ENCODE assay signal across 11 cellular contexts in the genomic region with DNA sequence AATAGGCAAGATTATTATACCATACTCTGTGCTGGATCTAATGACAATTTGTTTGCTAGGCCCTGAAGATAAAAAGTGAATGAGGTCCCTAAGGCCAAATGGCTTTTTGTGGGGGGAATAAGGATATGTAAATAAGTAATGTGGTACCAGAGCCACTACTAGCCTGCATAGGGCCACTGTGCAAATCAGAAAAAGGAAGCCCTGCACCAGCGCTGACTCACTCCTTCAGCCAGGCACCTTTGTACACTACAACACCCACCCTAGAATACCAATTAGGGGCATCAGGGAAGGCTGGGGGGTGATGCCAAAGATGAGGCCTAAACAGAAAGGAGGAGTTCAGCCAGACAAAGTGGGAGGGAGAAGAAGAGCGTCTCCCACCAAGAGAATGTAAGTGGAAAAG.
A peak's percentile ranks its signal among the peaks of the same experiment; 100 is the strongest.
DNase-seq lines count a peak whose midpoint lies in the region; ATAC-seq and TF ChIP-seq lines count a peak whose summit lies in the region.
"Had no signal": no experiment of that assay in that cellular context is flagged by ENCODE, and none has a peak within 500 bp of the region (broad histone marks: within the 10 kb centered on the region; RNA-seq: fewer than 3 reads in every experiment).

No MANE protein-coding gene starts in this region.

- H3K4me1 ChIP-seq in CD8-positive, alpha-beta T cell (ENCODE audit: insufficient read depth, low read length), result peaks cover 39% of the 10 kb centered on the region

- H3K27me3 Mint-ChIP-seq in activated naive CD8-positive, alpha-beta T cell, result no peaks in the 10 kb centered on the region
- no peaks in the 10 kb centered on the region for H3K27me3 Mint-ChIP-seq in activated naive CD8-positive, alpha-beta T cell treated with anti-CD3 and anti-CD28 coated beads for 36 hours
- H3K27me3 Mint-ChIP-seq in CD8-positive, alpha-beta T cell (ENCODE audit: low read depth), result no peaks in the 10 kb centered on the region

- peaks cover 33% of the 10 kb centered on the region for H3F3A ChIP-seq in SU-DHL-6 (ENCODE audit: insufficient read depth)

- H3K4me1 Mint-ChIP-seq in activated naive CD8-positive, alpha-beta T cell (ENCODE audit: low read depth), result peaks cover 69% of the 10 kb centered on the region
- H3K4me1 Mint-ChIP-seq in activated naive CD8-positive, alpha-beta T cell treated with anti-CD3 and anti-CD28 coated beads for 36 hours, result peaks cover 52% of the 10 kb centered on the region
- H3K4me1 Mint-ChIP-seq in CD8-positive, alpha-beta T cell (ENCODE audit: low read depth), result peaks cover 65% of the 10 kb centered on the region

- H3K36me3 ChIP-seq in SU-DHL-6 (ENCODE audit: low read length), result no peaks in the 10 kb centered on the region
- no peaks in the 10 kb centered on the region for H3K36me3 ChIP-seq in CD8-positive, alpha-beta T cell (ENCODE audit: insufficient read depth, low read length)
- H3K36me3 ChIP-seq: BE2C had no signal

- H3K4me2 ChIP-seq in SU-DHL-6 (ENCODE audit: low read depth, low read length, poor library complexity, severe bottlenecking), result peak overlapping the region; percentile 27

- peak overlapping the region; percentile 28 for H3K4me3 Mint-ChIP-seq in activated naive CD8-positive, alpha-beta T cell
- H3K4me3 Mint-ChIP-seq in activated naive CD8-positive, alpha-beta T cell treated with anti-CD3 and anti-CD28 coated beads for 36 hours, result no peak overlapping the region
- no peak overlapping the region for H3K4me3 Mint-ChIP-seq in CD8-positive, alpha-beta T cell

- H3K9me2 ChIP-seq in SU-DHL-6 (replicated peaks; ENCODE audit: insufficient read depth, low read length), result no peaks in the 10 kb centered on the region

- CTCF ChIA-PET in CD8-positive, alpha-beta T cell (lab: Charles Lee), result no interaction called here

- no peak overlapping the region for H3K9ac ChIP-seq in SU-DHL-6 (ENCODE audit: low read length)

- TF ChIP-seq CTCF in SU-DHL-6 (IDR thresholded peaks at IDR 0.05; ENCODE audit: insufficient read depth, low read length, poor library complexity, severe bottlenecking), result no peak
- TF ChIP-seq CTCF in CD8-positive, alpha-beta T cell (IDR thresholded peaks at IDR 0.05), result no peak

- intact Hi-C loops in CD8-positive, alpha-beta T cell (cut with DNase I, micrococcal nuclease), result loop anchor here (5.0 to 10.0 kb wide), 7 partner anchors 43 to 433 kb away; a partner anchor contains a TSS

- no peak overlapping the region for H3K4me3 ChIP-seq in SU-DHL-6 (ENCODE audit: insufficient read depth, low read length, poor library complexity, severe bottlenecking)
- H3K4me3 ChIP-seq in CD8-positive, alpha-beta T cell (ENCODE audit: low read depth, low read length), result no peak overlapping the region

- H4K20me1 ChIP-seq in SU-DHL-6 (ENCODE audit: low read depth, low read length), result no peaks in the 10 kb centered on the region

- H2AFZ ChIP-seq in SU-DHL-6 (ENCODE audit: low read depth, low read length, severe bottlenecking), result no peak overlapping the region

- peak overlapping the region; percentile 13 for H3K27ac Mint-ChIP-seq in activated naive CD8-positive, alpha-beta T cell
- H3K27ac Mint-ChIP-seq in activated naive CD8-positive, alpha-beta T cell treated with anti-CD3 and anti-CD28 coated beads for 36 hours, result no peak overlapping the region
- H3K27ac Mint-ChIP-seq in CD8-positive, alpha-beta T cell, result no peak overlapping the region

- ATAC-seq in GM21717 (IDR thresholded peaks at IDR 0.05; ENCODE audit: unreplicated experiment), result peak; percentile 44
- peak; percentile 68 for ATAC-seq in stimulated activated naive CD8-positive, alpha-beta T cell treated with anti-CD3 and anti-CD28 coated beads, Interleukin-15, Interleukin-2, amounts not matched to agents 100 U/mL and 50 U/mL, for 24 hours
- no peak for ATAC-seq in CD8-positive, alpha-beta T cell
- no peak for ATAC-seq in HG03521 (IDR thresholded peaks at IDR 0.05; ENCODE audit: unreplicated experiment)
- ATAC-seq in left lobe of liver, result no peak

- no peak for DNase-seq in activated naive CD8-positive, alpha-beta T cell treated with anti-CD3 and anti-CD28 coated beads for 36 hours
- peak; percentile 17 for DNase-seq in stimulated activated naive CD8-positive, alpha-beta T cell treated with anti-CD3 and anti-CD28 coated beads, Interleukin-15, Interleukin-2, amounts not matched to agents 100 U/mL and 50 U/mL, for 24 hours
- no peak for DNase-seq in CD8-positive, alpha-beta T cell
- no peak for DNase-seq in left lobe of liver (ENCODE audit: low spot score)
- DNase-seq: BE2C; NCI-H510A treated with DMSO at 0.1 percent for 48 hours; stimulated activated CD4-positive, alpha-beta T cell treated with anti-CD3 and anti-CD28 coated beads, Interleukin-15, amount 100 ng/mL, for 24 hours had no signal

- peak overlapping the region; percentile 78 for H3K27ac ChIP-seq in SU-DHL-6 (ENCODE audit: low read depth, low read length)
- no peak overlapping the region for H3K27ac ChIP-seq in CD8-positive, alpha-beta T cell (ENCODE audit: low read depth, low read length)

- POLR2A ChIA-PET in CD8-positive, alpha-beta T cell (lab: Charles Lee), result no interaction called here

- H3K9me3 Mint-ChIP-seq in activated naive CD8-positive, alpha-beta T cell (ENCODE audit: low read depth), result no peaks in the 10 kb centered on the region
- H3K9me3 Mint-ChIP-seq in activated naive CD8-positive, alpha-beta T cell treated with anti-CD3 and anti-CD28 coated beads for 36 hours, result no peaks in the 10 kb centered on the region
- no peaks in the 10 kb centered on the region for H3K9me3 Mint-ChIP-seq in CD8-positive, alpha-beta T cell

- H3K79me2 ChIP-seq in SU-DHL-6 (ENCODE audit: insufficient read depth, low read length), result peaks cover 5% of the 10 kb centered on the region; the same call in 1 of the 2 replicates

- H3K9me3 ChIP-seq in SU-DHL-6 (ENCODE audit: insufficient read depth, low read length), result no peaks in the 10 kb centered on the region
- no peaks in the 10 kb centered on the region for H3K9me3 ChIP-seq in CD8-positive, alpha-beta T cell (ENCODE audit: low read length)
- H3K9me3 ChIP-seq: BE2C had no signal

- peaks cover 10% of the 10 kb centered on the region for H3K36me3 Mint-ChIP-seq in activated naive CD8-positive, alpha-beta T cell
- peaks cover 39% of the 10 kb centered on the region for H3K36me3 Mint-ChIP-seq in activated naive CD8-positive, alpha-beta T cell treated with anti-CD3 and anti-CD28 coated beads for 36 hours
- H3K36me3 Mint-ChIP-seq in CD8-positive, alpha-beta T cell, result no peaks in the 10 kb centered on the region

- H3K27me3 ChIP-seq in SU-DHL-6 (ENCODE audit: low read length), result no peaks in the 10 kb centered on the region
- H3K27me3 ChIP-seq in CD8-positive, alpha-beta T cell (ENCODE audit: insufficient read depth, low read length), result no peaks in the 10 kb centered on the region
- H3K27me3 ChIP-seq: BE2C had no signal

Comparison
In these comparisons a context has a peak if more than half of its experiments do, and no peak if none do; other contexts are left out.
1. ATAC-seq: peak in GM21717 (single experiment) and stimulated activated naive CD8-positive, alpha-beta T cell treated with anti-CD3 and anti-CD28 coated beads, Interleukin-15, Interleukin-2, amounts not matched to agents 100 U/mL and 50 U/mL, for 24 hours (single experiment); none in CD8-positive, alpha-beta T cell (single experiment), HG03521 (single experiment) and left lobe of liver (single experiment).